17 cellular contexts compared by ENCODE assay signal in genomic region chr15:74340139-74340538, GRCh38. TPM values are rescaled to one million over a fixed set of nuclear protein-coding genes. Genes with fewer than 3 reads are reported as not detected.
A peak's percentile ranks its signal among the peaks of the same experiment; 100 is the strongest.
DNase-seq lines count a peak whose midpoint lies in the region; ATAC-seq, FAIRE-seq and TF ChIP-seq lines count a peak whose summit lies in the region.
"Had no signal": no experiment of that assay in that cellular context is flagged by ENCODE, and none has a peak within 500 bp of the region (broad histone marks: within the 10 kb centered on the region; RNA-seq: fewer than 3 reads in every experiment).

No MANE protein-coding gene starts in this region.

- H3K9me3 ChIP-seq in kidney (ENCODE audit: control insufficient read depth in 1 of 2, low read length in 2 of 2), result no peaks in the 10 kb centered on the region

- H3K4me3 ChIP-seq in NB4 (ENCODE audit: low read depth, low read length) (no peak overlapping the region), kidney (ENCODE audit: low read length in 2 of 2) (no peak overlapping the region)
- H3K4me3 ChIP-seq: dorsolateral prefrontal cortex had no signal

- no peaks in the 10 kb centered on the region for H3K4me1 ChIP-seq in kidney (ENCODE audit: control insufficient read depth in 1 of 2, insufficient read depth in 1 of 2, low read depth in 1 of 2, low read length in 2 of 2)

- H3K9ac ChIP-seq in kidney (ENCODE audit: low read length in 2 of 2), result no peak overlapping the region

- no peaks in the 10 kb centered on the region for H3K36me3 ChIP-seq in kidney (ENCODE audit: control insufficient read depth in 1 of 2, insufficient read depth in 2 of 2, low read length in 2 of 2)

- DNase-seq in AG20443 (ENCODE audit: low spot score), result peak; percentile 79
- DNase-seq in NB4 (ENCODE audit: low read depth), result peak; percentile 87
- DNase-seq in amniotic epithelial cell (ENCODE audit: low read depth), result peak; percentile 75
- DNase-seq in kidney, result peak; percentile 30
- DNase-seq in NK-92 treated with Interleukin-12 subunit alpha and Interleukin-12 subunit beta, amount 100 ng/mL, for 24 hours (lab: John Stamatoyannopoulos, UW), result no peak
- DNase-seq in stimulated activated CD4-positive, alpha-beta T cell treated with anti-CD3 and anti-CD28 coated beads, Interleukin-2, amount 100 ng/mL, for 48 hours, result no peak
- DNase-seq: activated T-cell treated with anti-CD3 and anti-CD28 coated beads, Interleukin-2, amount 50 U/mL, for 48 hours; dorsolateral prefrontal cortex; HFFc6; midbrain; NCI-H1092 treated with DMSO at 0.1 percent for 48 hours; NCI-H446 treated with DMSO at 0.1 percent for 48 hours; substantia nigra; T-helper 2 cell had no signal

- intact Hi-C loops in kidney (cut with DNase I), result no loop called here

- H3K27ac ChIP-seq in kidney (ENCODE audit: low read depth in 2 of 2, low read length in 2 of 2), result no peak overlapping the region
- H3K27ac ChIP-seq: dorsolateral prefrontal cortex had no signal

- no peak for TF ChIP-seq POLR2A in NB4 (IDR thresholded peaks at IDR 0.05; ENCODE audit: extremely low read depth, insufficient read length)

- no peak for FAIRE-seq in kidney (lab: Jason Lieb, UNC)

- ATAC-seq in GM21515 (IDR thresholded peaks at IDR 0.05; ENCODE audit: unreplicated experiment) (no peak), GM19463 (IDR thresholded peaks at IDR 0.05; ENCODE audit: unreplicated experiment) (no peak)
- ATAC-seq: Panc1 had no signal

- TF ChIP-seq CTCF in NB4 (IDR thresholded peaks at IDR 0.05; ENCODE audit: low read depth, low read length) (no peak), kidney (IDR thresholded peaks at IDR 0.05; ENCODE audit: borderline replicate concordance, extremely low read depth, insufficient read depth) (no peak)

RNA-seq across cellular contexts. Expression of gene CYP11A1, which starts 27.3 kb away (rescaled TPM):
- 0.13 TPM for total RNA-seq in kidney
- 2.7 TPM for polyA plus RNA-seq in kidney (ENCODE audit: insufficient read depth, low read depth, low replicate concordance)

Comparison
In these comparisons a context has a peak if more than half of its experiments do, and no peak if none do; other contexts are left out.
1. DNase-seq: peak in AG20443 (single experiment), NB4 (single experiment), amniotic epithelial cell (single experiment) and kidney (single experiment); none in NK-92 treated with Interleukin-12 subunit alpha and Interleukin-12 subunit beta, amount 100 ng/mL, for 24 hours (single experiment) and stimulated activated CD4-positive, alpha-beta T cell treated with anti-CD3 and anti-CD28 coated beads, Interleukin-2, amount 100 ng/mL, for 48 hours (0 of 2).